9 cellular contexts compared by ENCODE assay signal in genomic region chr10:28241766-28242399, GRCh38.
DNase-seq lines count a peak whose midpoint lies in the region; ATAC-seq and TF ChIP-seq lines count a peak whose summit lies in the region.
"Had no signal": no experiment of that assay in that cellular context is flagged by ENCODE, and none has a peak within 500 bp of the region (broad histone marks: within the 10 kb centered on the region; RNA-seq: fewer than 3 reads in every experiment).

No MANE protein-coding gene starts in this region.

- H3F3A ChIP-seq in SK-N-SH (replicated peaks; ENCODE audit: insufficient read depth): no peaks in the 10 kb centered on the region

- no peaks in the 10 kb centered on the region for H3K79me2 ChIP-seq in SK-N-SH (ENCODE audit: insufficient read depth)

- peak; percentile 73 for ATAC-seq in GM18867 (IDR thresholded peaks at IDR 0.05; ENCODE audit: unreplicated experiment)
- ATAC-seq in central memory CD8-positive, alpha-beta T cell (replicated peaks; ENCODE audit: extremely low read depth, poor library complexity, severe bottlenecking): peak; percentile 46
- peak; percentile 71 for ATAC-seq in left colon
- ATAC-seq in stimulated activated memory B cell treated with anti-CD40 and anti-IgM and Interleukin-4, amounts not matched to agents 10 μg/mL and 1 μg/mL and 100 μg/mL, for 72 hours: peak; percentile 70

- peaks cover 3% of the 10 kb centered on the region for H3K36me3 Mint-ChIP-seq in central memory CD8-positive, alpha-beta T cell (ENCODE audit: insufficient read depth)
- peaks cover 11% of the 10 kb centered on the region for H3K36me3 Mint-ChIP-seq in stimulated activated memory B cell treated with anti-CD40 and anti-IgM and Interleukin-4, amounts not matched to agents 10 μg/mL and 1 μg/mL and 100 μg/mL, for 72 hours

- H3K27ac Mint-ChIP-seq in central memory CD8-positive, alpha-beta T cell (ENCODE audit: low read depth): no peak overlapping the region
- H3K27ac Mint-ChIP-seq in stimulated activated memory B cell treated with anti-CD40 and anti-IgM and Interleukin-4, amounts not matched to agents 10 μg/mL and 1 μg/mL and 100 μg/mL, for 72 hours: no peak overlapping the region

- H2AFZ ChIP-seq in SK-N-SH (ENCODE audit: low read depth): no peak overlapping the region

- no peaks in the 10 kb centered on the region for H3K27me3 Mint-ChIP-seq in central memory CD8-positive, alpha-beta T cell
- no peaks in the 10 kb centered on the region for H3K27me3 Mint-ChIP-seq in stimulated activated memory B cell treated with anti-CD40 and anti-IgM and Interleukin-4, amounts not matched to agents 10 μg/mL and 1 μg/mL and 100 μg/mL, for 72 hours

- no peaks in the 10 kb centered on the region for H3K4me1 ChIP-seq in SK-N-SH (ENCODE audit: control insufficient read depth in 1 of 2, insufficient read depth in 2 of 2, low read depth in 1 of 2, low read length in 1 of 2)

- H3K27me3 ChIP-seq in SK-N-SH (ENCODE audit: insufficient read depth): peaks cover 22% of the 10 kb centered on the region; the same call in 1 of the 2 replicates

- H3K9me2 ChIP-seq in SK-N-SH: no peaks in the 10 kb centered on the region

- H3K4me1 Mint-ChIP-seq in central memory CD8-positive, alpha-beta T cell: peaks cover 12% of the 10 kb centered on the region
- H3K4me1 Mint-ChIP-seq in stimulated activated memory B cell treated with anti-CD40 and anti-IgM and Interleukin-4, amounts not matched to agents 10 μg/mL and 1 μg/mL and 100 μg/mL, for 72 hours: no peaks in the 10 kb centered on the region

- intact Hi-C loops in left colon (cut with DNase I, micrococcal nuclease): loop anchor here in 1 of 2 donors (5.0 kb wide), 1 partner anchor 500 kb away; no protein-coding TSS in a partner anchor

- TF ChIP-seq CTCF in SK-N-SH (IDR thresholded peaks at IDR 0.05): peak; percentile 96

- no peaks in the 10 kb centered on the region for H4K20me1 ChIP-seq in SK-N-SH (ENCODE audit: insufficient read depth)

- no peaks in the 10 kb centered on the region for H3K36me3 ChIP-seq in SK-N-SH (replicated peaks in 1 of 2; ENCODE audit: control insufficient read depth in 1 of 2, insufficient read depth in 2 of 2, low read length in 1 of 2)

- H3K9ac ChIP-seq in SK-N-SH: no peak overlapping the region

- in situ Hi-C loops in KBM-7 (cut with MboI; ENCODE audit: low pct_unique_long_range_greater_than_20kb, low sequenced_read_pairs): no loop called here

- WGBS in SK-N-SH (ENCODE audit: low lambda C conversion rate): 4% methylated on average over 3 of the region's 3 CpGs

- no peak overlapping the region for H3K4me2 ChIP-seq in SK-N-SH

- TF ChIP-seq RAD21 in SK-N-SH (IDR thresholded peaks at IDR 0.05; ENCODE audit: low read length): peak; percentile 75

- POLR2A ChIA-PET in SK-N-SH (lab: Yijun Ruan, JAX): no interaction called here

- no peak overlapping the region; a peak in 1 of 4 replicates for H3K4me3 ChIP-seq in SK-N-SH (ENCODE audit: low read depth in 2 of 2, low read length in 1 of 2)
- H3K4me3 ChIP-seq: skin epidermis had no signal

- CTCF ChIA-PET in SK-N-SH (lab: Yijun Ruan, JAX): interaction anchor here (0.5 to 2.8 kb wide), 39 partner anchors 9 to 1906 kb away, joined by 3 to 31 read pairs (median 3); partner anchors contain the start of gene ANKRD26

- no peak for TF ChIP-seq EP300 in SK-N-SH (IDR thresholded peaks at IDR 0.05; ENCODE audit: borderline replicate concordance in 1 of 2, low read depth in 1 of 2, low read length in 1 of 2)

- H3K27ac ChIP-seq in SK-N-SH (ENCODE audit: low read depth in 2 of 2, low read length in 1 of 2): no peak overlapping the region
- H3K27ac ChIP-seq: skin epidermis had no signal

- DNase-seq in CD1c-positive myeloid dendritic cell (ENCODE audit: extremely low spot score) (peak; percentile 74), KBM-7 (peak; percentile 54), SK-N-SH (peak; percentile 40), left colon (no peak), NCI-H2029 (lab: John Stamatoyannopoulos, UW) (no peak)
- no peak for DNase-seq in central memory CD8-positive, alpha-beta T cell (ENCODE audit: low spot score in 2 of 2)

- H3K9me3 Mint-ChIP-seq in central memory CD8-positive, alpha-beta T cell: no peaks in the 10 kb centered on the region
- H3K9me3 Mint-ChIP-seq in stimulated activated memory B cell treated with anti-CD40 and anti-IgM and Interleukin-4, amounts not matched to agents 10 μg/mL and 1 μg/mL and 100 μg/mL, for 72 hours: peaks cover 8% of the 10 kb centered on the region

- no peaks in the 10 kb centered on the region for H3K9me3 ChIP-seq in SK-N-SH

- no peak overlapping the region for H3K4me3 Mint-ChIP-seq in central memory CD8-positive, alpha-beta T cell
- H3K4me3 Mint-ChIP-seq in stimulated activated memory B cell treated with anti-CD40 and anti-IgM and Interleukin-4, amounts not matched to agents 10 μg/mL and 1 μg/mL and 100 μg/mL, for 72 hours: no peak overlapping the region

TF ChIP-seq in SK-N-SH, 30 proteins besides CTCF, POLR2A, EP300 and RAD21:
- TF ChIP-seq FOXJ3 (CRISPR knock-in tag; IDR thresholded peaks at IDR 0.05) (no peak), JUND (IDR thresholded peaks at IDR 0.05) (no peak), SMC3 (IDR thresholded peaks at IDR 0.05; ENCODE audit: low read depth, low read length) (peak; percentile 52)

Comparison
In these comparisons a context has a peak if more than half of its experiments do, and no peak if none do; other contexts are left out.
1. DNase-seq: peak in CD1c-positive myeloid dendritic cell (single experiment), KBM-7 (single experiment) and SK-N-SH (single experiment); none in central memory CD8-positive, alpha-beta T cell (0 of 2), left colon (0 of 2) and NCI-H2029 (single experiment).
2. Peak in every context shown above with its lines, with median percentiles within 50 percentile points of each other: ATAC-seq.